6 cellular contexts compared by ENCODE assay signal in the genomic region with DNA sequence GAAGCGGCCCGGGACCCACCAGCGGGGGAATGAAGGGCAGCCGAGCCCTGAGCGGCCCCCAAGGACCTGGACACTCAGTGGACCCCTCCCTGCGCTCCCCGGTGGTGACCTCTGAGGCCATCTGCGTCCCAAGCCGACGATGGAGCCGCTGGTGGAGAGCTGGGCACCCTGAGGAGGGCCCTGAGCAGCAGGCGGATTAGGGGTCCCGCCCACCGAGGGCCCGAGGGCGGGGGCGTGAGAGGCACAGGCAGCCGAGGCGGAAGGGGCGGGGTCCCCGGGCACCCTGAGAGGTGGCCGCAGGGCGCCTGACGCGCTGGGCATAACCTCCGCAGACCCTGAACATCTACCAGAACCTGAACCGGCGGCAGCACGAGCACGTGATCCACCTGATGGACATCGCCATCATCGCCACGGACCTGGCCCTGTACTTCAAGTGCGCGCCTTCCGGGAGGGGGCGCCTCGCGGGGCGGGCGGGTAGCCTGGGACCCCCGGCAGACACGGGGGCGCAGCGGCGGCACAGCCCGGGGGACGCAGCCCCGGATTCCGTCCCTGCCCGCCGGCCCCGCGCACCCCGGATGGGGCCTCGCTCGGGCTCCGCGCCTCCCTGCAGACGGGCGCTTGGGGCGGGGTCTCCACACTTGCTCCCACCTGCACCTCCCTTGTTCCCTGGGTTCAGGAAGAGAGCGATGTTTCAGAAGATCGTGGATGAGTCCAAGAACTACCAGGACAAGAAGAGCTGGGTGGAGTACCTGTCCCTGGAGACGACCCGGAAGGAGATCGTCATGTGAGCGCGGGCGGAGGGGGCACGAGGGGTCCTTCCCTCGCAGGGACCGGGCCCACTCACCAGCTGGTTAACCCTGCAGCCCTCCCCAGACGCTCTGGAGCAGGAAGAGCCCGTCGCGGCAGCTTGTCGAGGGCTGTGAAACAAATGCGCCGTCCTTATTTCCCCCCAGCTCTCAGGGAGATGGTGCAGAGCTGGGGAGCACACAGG. TPM values are rescaled to one million over a fixed set of nuclear protein-coding genes. Genes with fewer than 3 reads are reported as not detected.
DNase-seq lines count a peak whose midpoint lies in the region; ATAC-seq, FAIRE-seq and TF ChIP-seq lines count a peak whose summit lies in the region.

No MANE protein-coding gene starts in this region.

- no peak for TF ChIP-seq POLR2A in K562 (conservative IDR thresholded peaks at IDR 0.05)

- POLR2A ChIA-PET in K562 (lab: Yijun Ruan, JAX) = interaction anchor here (0.6 kb wide), 1 partner anchor 11 kb away, joined by 3 read pairs; a partner anchor contains a TSS

- H2AFZ ChIP-seq in K562 (ENCODE audit: low read depth, low read length) = no peak overlapping the region

- H3K9me1 ChIP-seq in K562 (ENCODE audit: control insufficient read depth, insufficient read depth, low read length) = no peaks in the 10 kb centered on the region

- TF ChIP-seq CTCF in K562 (IDR thresholded peaks at IDR 0.05 in 2 of 3, conservative IDR thresholded peaks at IDR 0.05 in 1 of 3; ENCODE audit: insufficient read depth in 2 of 3, low read depth in 1 of 3, low read length in 3 of 3) = no peak

- H3K4me3 ChIP-seq in K562 = no peak overlapping the region

- peaks cover 21 to 52% of the 10 kb centered on the region in 2 experiments; a peak in 3 of 5 replicates for H3K27me3 ChIP-seq in K562 (ENCODE audit: control insufficient read depth in 2 of 2, insufficient read depth in 2 of 2, low read length in 2 of 2)

- H3K27ac Mint-ChIP-seq in natural killer cell treated with Interleukin-12 subunit alpha and Interleukin-12 subunit beta and Interleukin-15 and Interleukin-18, amount 100 ng/mL, for 72 hours = peak overlapping the region; percentile 56 to 75

- peaks cover 0 to 16% of the 10 kb centered on the region in 2 donors for H3K4me1 Mint-ChIP-seq in natural killer cell treated with Interleukin-12 subunit alpha and Interleukin-12 subunit beta and Interleukin-15 and Interleukin-18, amount 100 ng/mL, for 72 hours (ENCODE audit: low read depth in 2 of 2)

- H3K9me3 ChIP-seq in K562 (replicated peaks; ENCODE audit: control insufficient read depth, insufficient read depth, low read depth, low read length) = peaks cover 2% of the 10 kb centered on the region; the same call in 1 of the 2 replicates

- CTCF ChIA-PET in K562 (lab: Yijun Ruan, JAX; ENCODE audit: low intra/inter-chr PET ratio) = no interaction called here

- no peak for TF ChIP-seq RAD21 in K562 (CRISPR knock-in tag; conservative IDR thresholded peaks at IDR 0.05 in 1 of 2, IDR thresholded peaks at IDR 0.05 in 1 of 2)

- no peaks in the 10 kb centered on the region for H3K36me3 Mint-ChIP-seq in natural killer cell treated with Interleukin-12 subunit alpha and Interleukin-12 subunit beta and Interleukin-15 and Interleukin-18, amount 100 ng/mL, for 72 hours

- peak overlapping the region; percentile 85 for H3K4me3 Mint-ChIP-seq in natural killer cell treated with Interleukin-12 subunit alpha and Interleukin-12 subunit beta and Interleukin-15 and Interleukin-18, amount 100 ng/mL, for 72 hours

- intact Hi-C loops in K562 (cut with micrococcal nuclease) = no loop called here

- in situ Hi-C loops in K562 (cut with MboI) = no loop called here

- FAIRE-seq in K562 (lab: Jason Lieb, UNC) = no peak

- H3K79me2 ChIP-seq in K562 (ENCODE audit: control insufficient read depth, insufficient read depth, low read length) = no peaks in the 10 kb centered on the region

- H3K9ac ChIP-seq in K562 (ENCODE audit: insufficient read depth in 1 of 2, low read depth in 2 of 2, low read length in 2 of 2) = no peak overlapping the region; a peak in 1 of 4 replicates

- no peaks in the 10 kb centered on the region for H3K36me3 ChIP-seq in K562 (ENCODE audit: control insufficient read depth, insufficient read depth, low read length)

- DNase-seq in NCI-H82 (lab: John Stamatoyannopoulos, UW) (peak; percentile 91), K562 (ENCODE audit: extremely low read depth in 1 of 4, low spot score in 3 of 4) (no peak), NCI-H446 treated with DMSO at 0.1 percent for 48 hours (lab: John Stamatoyannopoulos, UW) (no peak), pons (ENCODE audit: low spot score) (no peak)
- DNase-seq in natural killer cell treated with Interleukin-12 subunit alpha and Interleukin-12 subunit beta and Interleukin-15 and Interleukin-18, amount 100 ng/mL, for 72 hours (ENCODE audit: low spot score) = peak; percentile 80

- H3K4me1 ChIP-seq in K562 (replicated peaks in 1 of 2; ENCODE audit: control insufficient read depth in 2 of 2, insufficient read depth in 2 of 2, low read length in 2 of 2) = peaks cover 0 to 42% of the 10 kb centered on the region in 2 experiments; a peak in 2 of 5 replicates

- no TSS peak for BruUV-seq in K562 (replicated peaks; lab: Mats Ljungman, UMichigan)

- no peak for TF ChIP-seq EP300 in K562 (IDR thresholded peaks at IDR 0.05; ENCODE audit: low read length)

- peak; percentile 80 for ATAC-seq in GM21423 (IDR thresholded peaks at IDR 0.05; ENCODE audit: unreplicated experiment)
- ATAC-seq in K562 = no peak
- ATAC-seq in natural killer cell treated with Interleukin-12 subunit alpha and Interleukin-12 subunit beta and Interleukin-15 and Interleukin-18, amount 100 ng/mL, for 72 hours = peak; percentile 86 to 88

- H3K9me3 Mint-ChIP-seq in natural killer cell treated with Interleukin-12 subunit alpha and Interleukin-12 subunit beta and Interleukin-15 and Interleukin-18, amount 100 ng/mL, for 72 hours = no peaks in the 10 kb centered on the region

- H3K27me3 Mint-ChIP-seq in natural killer cell treated with Interleukin-12 subunit alpha and Interleukin-12 subunit beta and Interleukin-15 and Interleukin-18, amount 100 ng/mL, for 72 hours = no peaks in the 10 kb centered on the region

- H4K20me1 ChIP-seq in K562 (replicated peaks; ENCODE audit: control insufficient read depth, insufficient read depth, low read length) = no peaks in the 10 kb centered on the region

- WGBS in K562 (ENCODE audit: insufficient coverage, low coverage, missing lambda C conversion rate) = 30% methylated on average over 46 of the region's 80 CpGs

- H3K27ac ChIP-seq in K562 (ENCODE audit: extremely low read depth, low read depth, low read length) = no peak overlapping the region

- H3K4me2 ChIP-seq in K562 (ENCODE audit: insufficient read depth, low read length) = no peak overlapping the region

RNA-seq across cellular contexts. Expression of a gene that starts 10.3 kb away (rescaled TPM):
- total RNA-seq in K562 (2011; cell fraction: chromatin; rRNA removed; ENCODE audit: low replicate concordance) = 72.8 and 88.6 TPM in 2 replicates
- 122 and 189 TPM in 2 replicates for total RNA-seq in K562 (2011; cell fraction: nucleolus; rRNA removed)
- 125 and 130 TPM in 2 replicates for total RNA-seq in K562 (2011; cell fraction: nucleoplasm; rRNA removed)
- total RNA-seq in K562 (2014; rRNA removed) (746 and 978 TPM in 2 replicates), K562 (2014; rRNA removed; fragmentation: Illumina TruSeq; extraction: Trizol) (839 and 887 TPM in 2 replicates), K562 (2015; rRNA removed; fragmentation: Illumina TruSeq; extraction: Trizol) (914 and 930 TPM in 2 replicates), K562 (2021) (509 and 535 TPM in 2 replicates)
- polyA plus RNA-seq in K562 (2011; rRNA removed) (573 and 595 TPM in 2 replicates), K562 (2014; fragmentation: Illumina TruSeq; extraction: Trizol) (632 and 822 TPM in 2 replicates), K562 (2014; fragmentation: Nextera tagmentation; extraction: Ambion mirVana) (1,000 to 10,000 TPM; 2,400 to 2,480 TPM), K562 (2014; rRNA removed) (987 and 1,053 TPM in 2 replicates)
- 589 and 678 TPM in 2 replicates for polyA plus RNA-seq in K562 (2011; cell fraction: cytosol; rRNA removed)
- polyA plus RNA-seq in K562 (2011; cell fraction: nucleus; rRNA removed) = 222 and 265 TPM in 2 replicates
- polyA plus RNA-seq in K562 (2012) = 689 and 2,439 TPM in 2 replicates
- 147 and 173 TPM in 2 replicates for polyA minus RNA-seq in K562 (2011; rRNA and poly(A)+ RNA removed)
- 96.7 and 103 TPM in 2 replicates for polyA minus RNA-seq in K562 (2011; cell fraction: cytosol; rRNA and poly(A)+ RNA removed)
- polyA minus RNA-seq in K562 (2011; cell fraction: nucleus; rRNA and poly(A)+ RNA removed) = 41.5 and 69.1 TPM in 2 replicates
- 100 to 1,000 TPM; 187 to 224 TPM for total RNA-seq in natural killer cell treated with Interleukin-12 subunit alpha and Interleukin-12 subunit beta and Interleukin-15 and Interleukin-18, amount 100 ng/mL, for 72 hours

RNA-seq across cellular contexts. Expression of a gene that starts 10.6 kb away (rescaled TPM):
- total RNA-seq in K562 (2011; cell fraction: chromatin; rRNA removed; ENCODE audit: low replicate concordance) = 13.3 and 32.0 TPM in 2 replicates
- total RNA-seq in K562 (2011; cell fraction: nucleolus; rRNA removed) = 19.7 and 19.9 TPM in 2 replicates
- total RNA-seq in K562 (2011; cell fraction: nucleoplasm; rRNA removed) = 9.6 and 13.4 TPM in 2 replicates
- total RNA-seq in K562 (2014; rRNA removed) (4.9 and 6.2 TPM in 2 replicates), K562 (2014; rRNA removed; fragmentation: Illumina TruSeq; extraction: Trizol) (2.6 and 3.1 TPM in 2 replicates), K562 (2015; rRNA removed; fragmentation: Illumina TruSeq; extraction: Trizol) (5.1 and 5.9 TPM in 2 replicates), K562 (2021) (9.1 and 10.0 TPM in 2 replicates)
- polyA plus RNA-seq in K562 (2011; rRNA removed) (3.8 and 4.1 TPM in 2 replicates), K562 (2014; fragmentation: Illumina TruSeq; extraction: Trizol) (3.4 and 5.5 TPM in 2 replicates), K562 (2014; fragmentation: Nextera tagmentation; extraction: Ambion mirVana) (1 to 10 TPM; 1.4 TPM), K562 (2014; rRNA removed) (6.0 and 6.9 TPM in 2 replicates)
- 2.8 TPM in 2 replicates for polyA plus RNA-seq in K562 (2011; cell fraction: cytosol; rRNA removed)
- 18.2 and 29.5 TPM in 2 replicates for polyA plus RNA-seq in K562 (2011; cell fraction: nucleus; rRNA removed)
- polyA plus RNA-seq in K562 (2012) = 9.3 and 13.7 TPM in 2 replicates
- 3.1 and 4.0 TPM in 2 replicates for polyA minus RNA-seq in K562 (2011; rRNA and poly(A)+ RNA removed)
- polyA minus RNA-seq in K562 (2011; cell fraction: cytosol; rRNA and poly(A)+ RNA removed) = 0.76 and 1.5 TPM in 2 replicates
- 11.0 and 13.6 TPM in 2 replicates for polyA minus RNA-seq in K562 (2011; cell fraction: nucleus; rRNA and poly(A)+ RNA removed)
- total RNA-seq in natural killer cell treated with Interleukin-12 subunit alpha and Interleukin-12 subunit beta and Interleukin-15 and Interleukin-18, amount 100 ng/mL, for 72 hours = 10 to 100 TPM; 13.5 to 24.6 TPM

RNA-seq across cellular contexts. Expression of a gene that starts 25.2 kb away (rescaled TPM):
- not detected in 2 replicates for total RNA-seq in K562 (2011; cell fraction: chromatin; rRNA removed; ENCODE audit: low replicate concordance)
- 0.39 TPM in 1 of 2 replicates, not detected in the other for total RNA-seq in K562 (2011; cell fraction: nucleolus; rRNA removed)
- 0.61 TPM in 1 of 2 replicates, not detected in the other for total RNA-seq in K562 (2011; cell fraction: nucleoplasm; rRNA removed)
- total RNA-seq in K562 (2014; rRNA removed) (not detected in 2 replicates), K562 (2014; rRNA removed; fragmentation: Illumina TruSeq; extraction: Trizol) (not detected in 2 replicates), K562 (2015; rRNA removed; fragmentation: Illumina TruSeq; extraction: Trizol) (not detected in 2 replicates), K562 (2021) (0.24 and 0.29 TPM in 2 replicates)
- polyA plus RNA-seq in K562 (2011; rRNA removed) (not detected in 2 replicates), K562 (2014; fragmentation: Illumina TruSeq; extraction: Trizol) (not detected in 2 replicates), K562 (2014; fragmentation: Nextera tagmentation; extraction: Ambion mirVana) (not detected), K562 (2014; rRNA removed) (0.18 and 0.41 TPM in 2 replicates)
- 0.03 and 0.22 TPM in 2 replicates for polyA plus RNA-seq in K562 (2011; cell fraction: cytosol; rRNA removed)
- 0.25 and 0.55 TPM in 2 replicates for polyA plus RNA-seq in K562 (2011; cell fraction: nucleus; rRNA removed)
- polyA plus RNA-seq in K562 (2012) = 0.21 and 0.30 TPM in 2 replicates
- not detected in 2 replicates for polyA minus RNA-seq in K562 (2011; rRNA and poly(A)+ RNA removed)
- polyA minus RNA-seq in K562 (2011; cell fraction: cytosol; rRNA and poly(A)+ RNA removed) = not detected in 2 replicates
- not detected in 2 replicates for polyA minus RNA-seq in K562 (2011; cell fraction: nucleus; rRNA and poly(A)+ RNA removed)
- 10 to 100 TPM; 10.5 to 15.9 TPM for total RNA-seq in natural killer cell treated with Interleukin-12 subunit alpha and Interleukin-12 subunit beta and Interleukin-15 and Interleukin-18, amount 100 ng/mL, for 72 hours

RNA-seq across cellular contexts. Expression of a gene that starts 38.4 kb away (rescaled TPM):
- total RNA-seq in K562 (2011; cell fraction: chromatin; rRNA removed; ENCODE audit: low replicate concordance) = 0.30 TPM in 1 of 2 replicates, not detected in the other
- total RNA-seq in K562 (2011; cell fraction: nucleolus; rRNA removed) = not detected in 2 replicates
- not detected in 2 replicates for total RNA-seq in K562 (2011; cell fraction: nucleoplasm; rRNA removed)
- total RNA-seq in K562 (2014; rRNA removed) (not detected in 2 replicates), K562 (2014; rRNA removed; fragmentation: Illumina TruSeq; extraction: Trizol) (not detected in 2 replicates), K562 (2015; rRNA removed; fragmentation: Illumina TruSeq; extraction: Trizol) (not detected in 2 replicates), K562 (2021) (not detected in 2 replicates)
- polyA plus RNA-seq in K562 (2011; rRNA removed) (not detected in 2 replicates), K562 (2014; fragmentation: Illumina TruSeq; extraction: Trizol) (not detected in 2 replicates), K562 (2014; fragmentation: Nextera tagmentation; extraction: Ambion mirVana) (under 1 TPM in 1 of 2 experiments, not detected in 1; 0.04 TPM), K562 (2014; rRNA removed) (not detected in 2 replicates)
- 0.04 TPM in 1 of 2 replicates, not detected in the other for polyA plus RNA-seq in K562 (2011; cell fraction: cytosol; rRNA removed)
- polyA plus RNA-seq in K562 (2011; cell fraction: nucleus; rRNA removed) = not detected in 2 replicates
- 0.07 and 0.10 TPM in 2 replicates for polyA plus RNA-seq in K562 (2012)
- 0.07 TPM in 1 of 2 replicates, not detected in the other for polyA minus RNA-seq in K562 (2011; rRNA and poly(A)+ RNA removed)
- polyA minus RNA-seq in K562 (2011; cell fraction: cytosol; rRNA and poly(A)+ RNA removed) = not detected in 2 replicates
- polyA minus RNA-seq in K562 (2011; cell fraction: nucleus; rRNA and poly(A)+ RNA removed) = not detected in 2 replicates
- 10 to 100 TPM; 14.1 to 14.8 TPM for total RNA-seq in natural killer cell treated with Interleukin-12 subunit alpha and Interleukin-12 subunit beta and Interleukin-15 and Interleukin-18, amount 100 ng/mL, for 72 hours

RNA-seq across cellular contexts. Expression of a gene that starts 41.9 kb away (rescaled TPM):
- 122 and 175 TPM in 2 replicates for total RNA-seq in K562 (2011; cell fraction: chromatin; rRNA removed; ENCODE audit: low replicate concordance)
- 123 and 128 TPM in 2 replicates for total RNA-seq in K562 (2011; cell fraction: nucleolus; rRNA removed)
- 119 and 129 TPM in 2 replicates for total RNA-seq in K562 (2011; cell fraction: nucleoplasm; rRNA removed)
- 31.3 and 39.9 TPM in 2 replicates for total RNA-seq in K562 (2014; rRNA removed)
- total RNA-seq in K562 (2014; rRNA removed; fragmentation: Illumina TruSeq; extraction: Trizol) = 13.3 and 14.7 TPM in 2 replicates
- total RNA-seq in K562 (2015; rRNA removed; fragmentation: Illumina TruSeq; extraction: Trizol) = 19.1 and 20.3 TPM in 2 replicates
- 39.6 and 46.1 TPM in 2 replicates for total RNA-seq in K562 (2021)
- 37.2 and 42.2 TPM in 2 replicates for polyA plus RNA-seq in K562 (2011; rRNA removed)
- polyA plus RNA-seq in K562 (2011; cell fraction: cytosol; rRNA removed) = 35.7 and 39.0 TPM in 2 replicates
- polyA plus RNA-seq in K562 (2011; cell fraction: nucleus; rRNA removed) = 197 and 242 TPM in 2 replicates
- polyA plus RNA-seq in K562 (2012) = 22.9 and 34.4 TPM in 2 replicates
- 18.9 and 20.4 TPM in 2 replicates for polyA plus RNA-seq in K562 (2014; fragmentation: Illumina TruSeq; extraction: Trizol)
- polyA plus RNA-seq in K562 (2014; fragmentation: Nextera tagmentation; extraction: Ambion mirVana) = 1 to 10 TPM; 2.6 to 4.3 TPM
- polyA plus RNA-seq in K562 (2014; rRNA removed) = 40.1 and 40.2 TPM in 2 replicates
- polyA minus RNA-seq in K562 (2011; rRNA and poly(A)+ RNA removed) = 25.9 and 30.6 TPM in 2 replicates
- polyA minus RNA-seq in K562 (2011; cell fraction: cytosol; rRNA and poly(A)+ RNA removed) = 22.7 and 34.9 TPM in 2 replicates
- polyA minus RNA-seq in K562 (2011; cell fraction: nucleus; rRNA and poly(A)+ RNA removed) = 74.0 and 79.4 TPM in 2 replicates
- 10 to 100 TPM; 50.6 to 54.3 TPM for total RNA-seq in natural killer cell treated with Interleukin-12 subunit alpha and Interleukin-12 subunit beta and Interleukin-15 and Interleukin-18, amount 100 ng/mL, for 72 hours

Comparison
In these comparisons a context has a peak if more than half of its experiments do, and no peak if none do; other contexts are left out.
1. DNase-seq: peak in NCI-H82 (single experiment) and natural killer cell treated with Interleukin-12 subunit alpha and Interleukin-12 subunit beta and Interleukin-15 and Interleukin-18, amount 100 ng/mL, for 72 hours (single experiment); none in K562 (0 of 4), NCI-H446 treated with DMSO at 0.1 percent for 48 hours (single experiment) and pons (single experiment).
2. RNA of a gene that starts 25.2 kb away (total RNA-seq): 10.5 to 15.9 TPM in natural killer cell treated with Interleukin-12 subunit alpha and Interleukin-12 subunit beta and Interleukin-15 and Interleukin-18, amount 100 ng/mL, for 72 hours; 0.24 to 0.61 TPM in K562; every median in the first group is over 4 times any median in the second.